ENCODE assay signal across 15 cellular contexts in genomic region chr6:72930733-72931132, GRCh38.
DNase-seq lines count a peak whose midpoint lies in the region; ATAC-seq and TF ChIP-seq lines count a peak whose summit lies in the region.
"Had no signal": no experiment of that assay in that cellular context is flagged by ENCODE, and none has a peak within 500 bp of the region (broad histone marks: within the 10 kb centered on the region; RNA-seq: fewer than 3 reads in every experiment).

No MANE protein-coding gene starts in this region.

- no peak overlapping the region for H3K4me3 ChIP-seq in psoas muscle
- H3K4me3 ChIP-seq: BLaER1, GM23338 had no signal

- WGBS in psoas muscle, 3 donors = 54 to 65% (median 54%) methylated on average over 3 of the region's 3 CpGs

- intact Hi-C loops in psoas muscle (cut with DNase I) = no loop called here

- H3K27ac ChIP-seq in psoas muscle = peak overlapping the region; percentile 1
- H3K27ac ChIP-seq: BLaER1 had no signal

- TF ChIP-seq CTCF in psoas muscle (IDR thresholded peaks at IDR 0.05) = no peak

- no peaks in the 10 kb centered on the region for H3K36me3 ChIP-seq in psoas muscle (ENCODE audit: insufficient read depth in 1 of 2, low read depth in 1 of 2)
- H3K36me3 ChIP-seq: BLaER1 had no signal

- peak; percentile 88 for DNase-seq in NCI-H1694 (lab: John Stamatoyannopoulos, UW)
- no peak for DNase-seq in NCI-H1694 treated with DMSO at 0.1 percent for 48 hours (lab: John Stamatoyannopoulos, UW)
- DNase-seq in NCI-H69 (lab: John Stamatoyannopoulos, UW) = peak; percentile 95
- DNase-seq in NCI-H82 treated with DMSO at 0.1 percent for 48 hours (lab: John Stamatoyannopoulos, UW; ENCODE audit: unreplicated experiment) = peak; percentile 90
- DNase-seq in psoas muscle = no peak
- no peak for DNase-seq in NK-92 (lab: John Stamatoyannopoulos, UW; ENCODE audit: unreplicated experiment)
- DNase-seq in activated T-cell treated with anti-CD3 and anti-CD28 coated beads, Interleukin-2, amount 50 U/mL, for 1 hour = no peak
- no peak for DNase-seq in MV-4-11 (lab: John Stamatoyannopoulos, UW)
- DNase-seq: 8988T; CD4-positive, alpha-beta memory T cell; HCEC 1CT; HFFc6; IMR-90 had no signal

- peak in 3 of 4 donors; percentile 53 to 68 (median 67) for ATAC-seq in psoas muscle

- H3K9me3 ChIP-seq in psoas muscle = no peaks in the 10 kb centered on the region
- H3K9me3 ChIP-seq: BLaER1 had no signal

- no peaks in the 10 kb centered on the region for H3K27me3 ChIP-seq in psoas muscle (ENCODE audit: insufficient read depth in 3 of 3, low read length in 2 of 3)
- H3K27me3 ChIP-seq: BLaER1 had no signal

- H3K4me1 ChIP-seq in psoas muscle = peaks cover 41% of the 10 kb centered on the region
- H3K4me1 ChIP-seq: BLaER1 had no signal

Comparison
In these comparisons a context has a peak if more than half of its experiments do, and no peak if none do; other contexts are left out.
1. DNase-seq: peak in NCI-H1694 (single experiment), NCI-H69 (single experiment) and NCI-H82 treated with DMSO at 0.1 percent for 48 hours (single experiment); none in NCI-H1694 treated with DMSO at 0.1 percent for 48 hours (single experiment), psoas muscle (0 of 2), NK-92 (single experiment), activated T-cell treated with anti-CD3 and anti-CD28 coated beads, Interleukin-2, amount 50 U/mL, for 1 hour (single experiment) and MV-4-11 (single experiment).